ENCODE assay signal across 17 cellular contexts in genomic region chr12:22406622-22407021, GRCh38.
DNase-seq lines count a peak whose midpoint lies in the region; ATAC-seq and TF ChIP-seq lines count a peak whose summit lies in the region.
"Had no signal": no experiment of that assay in that cellular context is flagged by ENCODE, and none has a peak within 500 bp of the region (broad histone marks: within the 10 kb centered on the region; RNA-seq: fewer than 3 reads in every experiment).

No MANE protein-coding gene starts in this region.

- peak; percentile 54 for ATAC-seq in GM18861 (IDR thresholded peaks at IDR 0.05; ENCODE audit: unreplicated experiment)
- ATAC-seq in GM21737 (IDR thresholded peaks at IDR 0.05; ENCODE audit: unreplicated experiment) = peak; percentile 46
- ATAC-seq in HG03521 (IDR thresholded peaks at IDR 0.05; ENCODE audit: unreplicated experiment) = peak; percentile 34
- no peak for ATAC-seq in foreskin keratinocyte
- ATAC-seq in right lobe of liver = no peak

- intact Hi-C loops in right lobe of liver (cut with DNase I) = no loop called here
- intact Hi-C loops in Caco-2 (cut with micrococcal nuclease; ENCODE audit: unreplicated experiment) = no loop called here

- WGBS in right lobe of liver (ENCODE audit: insufficient coverage, low coverage, low lambda C conversion rate, missing lambda C conversion rate) = 86% methylated on average over 1 of the region's 1 CpG

- no peak overlapping the region for H3K27ac Mint-ChIP-seq in Caco-2 (ENCODE audit: unreplicated experiment)
- H3K27ac Mint-ChIP-seq: CD4-positive, alpha-beta T cell; T-helper 2 cell treated with Interferon-gamma antibody and Interleukin-4, amounts not matched to agents 5 μg/mL and 100 μg/mL, for 36 hours had no signal

- CTCF ChIA-PET in Caco-2 (lab: Charles Lee) = no interaction called here

- H3K4me1 Mint-ChIP-seq in Caco-2 (ENCODE audit: low read depth, unreplicated experiment) = no peaks in the 10 kb centered on the region

- H3K9me3 Mint-ChIP-seq in Caco-2 (ENCODE audit: unreplicated experiment) = peaks cover 10% of the 10 kb centered on the region
- H3K9me3 Mint-ChIP-seq: CD4-positive, alpha-beta T cell had no signal

- H3K4me3 ChIP-seq in right lobe of liver (no peak overlapping the region), Caco-2 (ENCODE audit: low read depth, low read length) (no peak overlapping the region)
- H3K4me3 ChIP-seq: cardiac muscle cell, spleen, tibial artery had no signal

- TF ChIP-seq CTCF in foreskin keratinocyte (conservative IDR thresholded peaks at IDR 0.05) = no peak
- TF ChIP-seq CTCF in right lobe of liver (IDR thresholded peaks at IDR 0.05) = no peak
- no peak for TF ChIP-seq CTCF in Caco-2 (IDR thresholded peaks at IDR 0.05; ENCODE audit: insufficient read depth in 1 of 2, low read depth in 1 of 2, low read length in 1 of 2, severe bottlenecking in 1 of 2, unreplicated experiment in 1 of 2)

- DNase-seq in foreskin keratinocyte (peak in 1 of 2 donors; percentile 48), right lobe of liver (no peak), ACHN (no peak), Caco-2 (no peak), NCI-H226 (no peak)
- DNase-seq: activated naive CD4-positive, alpha-beta T cell treated with anti-CD3 and anti-CD28 coated beads, Interleukin-2, amount 50 U/mL, for 16 hours; CD4-positive, alpha-beta T cell; mesenchymal stem cell; NCI-H1048; NCI-H345; spleen; tibial artery had no signal

- H3K27ac ChIP-seq in foreskin keratinocyte = peak overlapping the region; percentile 11
- no peak overlapping the region for H3K27ac ChIP-seq in right lobe of liver
- H3K27ac ChIP-seq: cardiac muscle cell, tibial artery had no signal

- peaks cover 10% of the 10 kb centered on the region for H3K27me3 Mint-ChIP-seq in Caco-2 (ENCODE audit: insufficient read depth, unreplicated experiment)
- H3K27me3 Mint-ChIP-seq: CD4-positive, alpha-beta T cell had no signal

- H3K27me3 ChIP-seq in foreskin keratinocyte (no peaks in the 10 kb centered on the region), right lobe of liver (no peaks in the 10 kb centered on the region), Caco-2 (replicated peaks; ENCODE audit: control insufficient read depth, insufficient read depth, low read length) (no peaks in the 10 kb centered on the region)
- H3K27me3 ChIP-seq: cardiac muscle cell, spleen, tibial artery had no signal

- in situ Hi-C loops in ACHN (cut with HindIII; ENCODE audit: low pct_ligation_motif_present, low pct_unique_long_range_greater_than_20kb, low sequenced_read_pairs) = no loop called here

- H3K9me3 ChIP-seq in right lobe of liver (no peaks in the 10 kb centered on the region), Caco-2 (no peaks in the 10 kb centered on the region)
- H3K9me3 ChIP-seq: tibial artery had no signal

- H3K36me3 Mint-ChIP-seq in Caco-2 (ENCODE audit: insufficient read depth, unreplicated experiment) = no peaks in the 10 kb centered on the region

- no TSS peak for BruUV-seq in Caco-2 (replicated peaks; lab: Mats Ljungman, UMichigan)

- TF ChIP-seq POLR2A in right lobe of liver (IDR thresholded peaks at IDR 0.05) = no peak

- H3K4me1 ChIP-seq in foreskin keratinocyte (peaks cover 4% of the 10 kb centered on the region), right lobe of liver (no peaks in the 10 kb centered on the region), Caco-2 (peaks cover 3% of the 10 kb centered on the region; the same call in 1 of the 2 replicates)
- H3K4me1 ChIP-seq: tibial artery had no signal

- H3K36me3 ChIP-seq in right lobe of liver (no peaks in the 10 kb centered on the region), Caco-2 (ENCODE audit: control insufficient read depth, insufficient read depth, low read length) (no peaks in the 10 kb centered on the region)
- H3K36me3 ChIP-seq: cardiac muscle cell, spleen, tibial artery had no signal

- no peak overlapping the region for H3K4me3 Mint-ChIP-seq in Caco-2 (ENCODE audit: unreplicated experiment)
- H3K4me3 Mint-ChIP-seq: CD4-positive, alpha-beta T cell; T-helper 2 cell treated with Interferon-gamma antibody and Interleukin-4, amounts not matched to agents 5 μg/mL and 100 μg/mL, for 36 hours had no signal

- POLR2A ChIA-PET in Caco-2 (lab: Charles Lee) = no interaction called here

Comparison
In these comparisons a context has a peak if more than half of its experiments do, and no peak if none do; other contexts are left out.
1. ATAC-seq: peak in GM18861 (single experiment), GM21737 (single experiment) and HG03521 (single experiment); none in foreskin keratinocyte (single experiment) and right lobe of liver (0 of 4).